In the genomic region with DNA sequence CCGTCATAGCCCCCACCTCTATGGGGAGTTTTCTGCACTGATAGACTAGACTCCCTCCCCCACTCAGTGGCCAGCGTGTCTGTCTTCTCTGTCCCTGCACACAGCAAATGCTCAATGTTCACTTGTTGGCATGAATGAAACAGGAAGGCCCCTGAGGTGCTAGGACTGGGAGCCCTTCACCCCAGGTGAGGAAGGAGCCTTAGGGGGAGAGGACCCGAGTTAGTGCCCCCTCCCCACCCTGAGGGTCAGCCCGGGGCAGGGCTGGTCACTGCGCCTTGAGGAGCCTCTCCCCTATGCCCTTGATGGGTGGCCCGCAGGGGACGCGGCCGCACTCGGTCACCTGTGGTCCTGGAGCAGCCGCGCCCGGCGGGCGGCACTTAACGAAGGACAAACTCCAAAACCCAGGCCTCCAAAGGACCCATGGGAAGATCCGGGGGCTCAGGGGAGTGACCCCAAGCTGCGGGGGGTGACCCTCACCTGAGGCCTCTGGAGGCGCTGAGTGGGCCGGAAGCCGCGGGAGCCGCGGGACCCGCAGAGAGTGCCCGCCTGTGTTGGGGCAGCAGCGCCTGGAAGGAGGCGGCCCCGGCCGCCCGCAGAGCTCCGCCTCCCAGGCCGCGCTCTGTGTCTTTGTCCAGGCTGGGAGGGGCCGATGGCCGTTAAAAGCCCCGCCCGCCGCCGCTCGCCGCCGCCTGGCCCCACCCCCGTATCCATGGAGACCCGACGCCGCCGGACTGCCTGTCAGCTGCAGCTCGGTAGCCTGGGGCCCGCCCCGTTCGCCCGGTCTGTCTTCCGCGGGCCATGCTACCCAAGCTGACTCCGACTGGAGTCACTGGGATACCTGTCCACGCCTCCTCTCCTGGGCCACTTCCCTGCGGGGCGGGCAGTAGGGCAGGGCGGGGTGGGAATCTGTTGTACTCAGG, we compare ENCODE assay signal across 8 cellular contexts. TPM values are rescaled to one million over a fixed set of nuclear protein-coding genes. Genes with fewer than 3 reads are reported as not detected.
DNase-seq lines count a peak whose midpoint lies in the region; ATAC-seq and TF ChIP-seq lines count a peak whose summit lies in the region.

No MANE protein-coding gene starts in this region.

- H3K4me3 ChIP-seq in DOHH2 (ENCODE audit: low read length) (peak overlapping the region; percentile 77), fibroblast of pulmonary artery (replicated peaks; ENCODE audit: low read depth, low read length) (peak overlapping the region; percentile 73)

- H3F3A ChIP-seq in DOHH2 (ENCODE audit: control insufficient read depth, insufficient read depth), result no peaks in the 10 kb centered on the region; the same call in none of the 2 replicates

- no peaks in the 10 kb centered on the region for H3K9me3 Mint-ChIP-seq in natural killer cell treated with Interleukin-12 subunit alpha and Interleukin-12 subunit beta and Interleukin-15 and Interleukin-18, amount 100 ng/mL, for 72 hours
- no peaks in the 10 kb centered on the region for H3K9me3 Mint-ChIP-seq in stimulated activated naive B cell treated with anti-CD40 and anti-IgM and Interleukin-4, amounts not matched to agents 10 μg/mL and 1 μg/mL and 100 μg/mL, for 72 hours

- peaks cover 31% of the 10 kb centered on the region for H3K4me1 ChIP-seq in DOHH2 (ENCODE audit: control insufficient read depth, low read length)

- H3K27ac ChIP-seq in DOHH2 (ENCODE audit: low read depth, low read length), result no peak overlapping the region; the same call in 1 of the 2 replicates

- H3K27me3 Mint-ChIP-seq in natural killer cell treated with Interleukin-12 subunit alpha and Interleukin-12 subunit beta and Interleukin-15 and Interleukin-18, amount 100 ng/mL, for 72 hours, result no peaks in the 10 kb centered on the region
- no peaks in the 10 kb centered on the region for H3K27me3 Mint-ChIP-seq in stimulated activated naive B cell treated with anti-CD40 and anti-IgM and Interleukin-4, amounts not matched to agents 10 μg/mL and 1 μg/mL and 100 μg/mL, for 72 hours

- H3K36me3 Mint-ChIP-seq in natural killer cell treated with Interleukin-12 subunit alpha and Interleukin-12 subunit beta and Interleukin-15 and Interleukin-18, amount 100 ng/mL, for 72 hours, result no peaks in the 10 kb centered on the region
- H3K36me3 Mint-ChIP-seq in stimulated activated naive B cell treated with anti-CD40 and anti-IgM and Interleukin-4, amounts not matched to agents 10 μg/mL and 1 μg/mL and 100 μg/mL, for 72 hours, result peaks cover 4 to 6% of the 10 kb centered on the region in 2 donors

- peak overlapping the region; percentile 98 for H3K4me2 ChIP-seq in DOHH2 (ENCODE audit: low read length)

- TF ChIP-seq CTCF in DOHH2 (IDR thresholded peaks at IDR 0.05; ENCODE audit: low read depth, low read length, poor library complexity, severe bottlenecking) (no peak), fibroblast of pulmonary artery (IDR thresholded peaks at IDR 0.05; ENCODE audit: low read length, missing control alignments) (no peak)

- peak overlapping the region; percentile 73 for H3K4me3 Mint-ChIP-seq in natural killer cell treated with Interleukin-12 subunit alpha and Interleukin-12 subunit beta and Interleukin-15 and Interleukin-18, amount 100 ng/mL, for 72 hours
- H3K4me3 Mint-ChIP-seq in stimulated activated naive B cell treated with anti-CD40 and anti-IgM and Interleukin-4, amounts not matched to agents 10 μg/mL and 1 μg/mL and 100 μg/mL, for 72 hours, result peak overlapping the region; percentile 79 to 80

- DNase-seq in Kasumi-1 (lab: John Stamatoyannopoulos, UW) (peak; percentile 78 to 84), RPMI7951 (ENCODE audit: low read depth) (peak; percentile 92), fibroblast of pulmonary artery (ENCODE audit: low read depth) (peak; percentile 89)
- peak; percentile 73 for DNase-seq in activated T-helper 9 cell treated with anti-CD3 and anti-CD28 coated beads, Interleukin-2, amount 50 U/mL, for 16 hours (ENCODE audit: low read depth)
- peak; percentile 97 for DNase-seq in natural killer cell treated with Interleukin-12 subunit alpha and Interleukin-12 subunit beta and Interleukin-15 and Interleukin-18, amount 100 ng/mL, for 72 hours (ENCODE audit: low spot score)
- DNase-seq in stimulated activated naive B cell treated with anti-CD40 and anti-IgM and Interleukin-4, amounts not matched to agents 10 μg/mL and 1 μg/mL and 100 μg/mL, for 72 hours, result peak; percentile 82

- H3K36me3 ChIP-seq in DOHH2 (ENCODE audit: control insufficient read depth, low read length), result no peaks in the 10 kb centered on the region

- H3K9me2 ChIP-seq in DOHH2 (replicated peaks; ENCODE audit: control insufficient read depth, low read length), result no peaks in the 10 kb centered on the region

- H4K20me1 ChIP-seq in DOHH2 (ENCODE audit: control insufficient read depth, insufficient read depth, low read depth, low read length), result peaks cover 10% of the 10 kb centered on the region

- H3K4me1 Mint-ChIP-seq in natural killer cell treated with Interleukin-12 subunit alpha and Interleukin-12 subunit beta and Interleukin-15 and Interleukin-18, amount 100 ng/mL, for 72 hours (ENCODE audit: low read depth in 2 of 2), result peaks cover 11 to 29% of the 10 kb centered on the region in 2 donors
- H3K4me1 Mint-ChIP-seq in stimulated activated naive B cell treated with anti-CD40 and anti-IgM and Interleukin-4, amounts not matched to agents 10 μg/mL and 1 μg/mL and 100 μg/mL, for 72 hours, result peaks cover 26 to 55% of the 10 kb centered on the region in 2 donors

- H3K79me2 ChIP-seq in DOHH2 (ENCODE audit: control insufficient read depth, low read length), result no peaks in the 10 kb centered on the region

- no peaks in the 10 kb centered on the region for H3K27me3 ChIP-seq in DOHH2 (ENCODE audit: control insufficient read depth, low read length)

- H3K9me3 ChIP-seq in DOHH2 (ENCODE audit: control insufficient read depth, insufficient read depth, low read length), result no peaks in the 10 kb centered on the region

- peak; percentile 81 for ATAC-seq in GM21825 (IDR thresholded peaks at IDR 0.05; ENCODE audit: unreplicated experiment)
- peak; percentile 96 to 97 for ATAC-seq in natural killer cell treated with Interleukin-12 subunit alpha and Interleukin-12 subunit beta and Interleukin-15 and Interleukin-18, amount 100 ng/mL, for 72 hours
- peak; percentile 86 to 89 for ATAC-seq in stimulated activated naive B cell treated with anti-CD40 and anti-IgM and Interleukin-4, amounts not matched to agents 10 μg/mL and 1 μg/mL and 100 μg/mL, for 72 hours (replicated peaks)

- H3K27ac Mint-ChIP-seq in natural killer cell treated with Interleukin-12 subunit alpha and Interleukin-12 subunit beta and Interleukin-15 and Interleukin-18, amount 100 ng/mL, for 72 hours, result peak overlapping the region; percentile 35 to 76
- peak overlapping the region; percentile 90 for H3K27ac Mint-ChIP-seq in stimulated activated naive B cell treated with anti-CD40 and anti-IgM and Interleukin-4, amounts not matched to agents 10 μg/mL and 1 μg/mL and 100 μg/mL, for 72 hours

RNA-seq across cellular contexts. Expression of a gene that starts 15.4 kb away (rescaled TPM):
- 32.3 and 37.5 TPM in 2 replicates for total RNA-seq in RPMI7951 (2014; rRNA removed; shearing (Covaris generic))
- 100 to 1,000 TPM in 1 of 2 donors, 10 to 100 TPM in 1; 35.0 to 110 TPM for total RNA-seq in natural killer cell treated with Interleukin-12 subunit alpha and Interleukin-12 subunit beta and Interleukin-15 and Interleukin-18, amount 100 ng/mL, for 72 hours

RNA-seq across cellular contexts. Expression of a gene that starts 24.2 kb away (rescaled TPM):
- total RNA-seq in RPMI7951 (2014; rRNA removed; shearing (Covaris generic)), result 56.0 and 59.1 TPM in 2 replicates
- total RNA-seq in natural killer cell treated with Interleukin-12 subunit alpha and Interleukin-12 subunit beta and Interleukin-15 and Interleukin-18, amount 100 ng/mL, for 72 hours, result 10 to 100 TPM; 62.5 to 65.8 TPM

RNA-seq across cellular contexts. Expression of a gene that starts 58.6 kb away (rescaled TPM):
- total RNA-seq in RPMI7951 (2014; rRNA removed; shearing (Covaris generic)), result 0.98 and 1.2 TPM in 2 replicates
- total RNA-seq in natural killer cell treated with Interleukin-12 subunit alpha and Interleukin-12 subunit beta and Interleukin-15 and Interleukin-18, amount 100 ng/mL, for 72 hours, result 10 to 100 TPM; 13.4 to 13.7 TPM
